Comparison of ENCODE assay signal across 31 cellular contexts in the genomic region with DNA sequence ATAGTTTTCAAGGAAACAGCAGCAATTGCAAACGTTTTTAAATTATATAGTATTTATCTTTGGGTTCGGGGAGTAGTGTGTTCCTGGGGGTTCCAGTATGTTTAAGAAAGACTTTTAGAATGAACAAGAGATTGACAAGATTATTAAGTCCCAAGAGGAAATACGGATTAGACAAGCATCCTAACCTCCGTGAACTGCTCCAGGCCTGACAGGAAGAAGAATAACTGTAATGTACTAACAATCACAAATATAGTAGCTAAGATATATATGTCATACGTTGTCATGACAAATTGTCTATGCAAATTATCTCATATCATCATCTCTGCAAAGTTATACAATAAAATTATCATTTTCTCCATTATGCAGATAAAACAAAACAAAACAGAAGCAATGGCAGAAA.
"Had no signal": no experiment of that assay in that cellular context is flagged by ENCODE, and none has a peak within 500 bp of the region (broad histone marks: within the 10 kb centered on the region; RNA-seq: fewer than 3 reads in every experiment).

No MANE protein-coding gene starts in this region.

- H3K27ac ChIP-seq: adrenal gland, ascending aorta, body of pancreas, brain microvascular endothelial cell, breast epithelium, cardiac muscle cell had no signal

- ATAC-seq: activated naive CD4-positive, alpha-beta T cell treated with anti-CD3 and anti-CD28 coated beads, Interleukin-2, amount 50 U/mL, for 72 hours; activated naive CD8-positive, alpha-beta T cell treated with anti-CD3 and anti-CD28 coated beads, Interleukin-2, amount 50 U/mL, for 24 hours; activated T-cell treated with anti-CD3 and anti-CD28 coated beads, Interleukin-2, amount 50 U/mL, for 4 hours; activated T-cell treated with anti-CD3 and anti-CD28 coated beads, Interleukin-2, amount 50 U/mL, for 72 hours; activated T-helper 17 cell treated with anti-CD3 and anti-CD28 coated beads, Interleukin-2, amount 50 U/mL, for 72 hours; body of pancreas had no signal

- H3K27me3 ChIP-seq: adrenal gland, ascending aorta, body of pancreas, brain microvascular endothelial cell, breast epithelium, cardiac muscle cell had no signal

- H3K4me1 ChIP-seq: adrenal gland, ascending aorta, body of pancreas, breast epithelium had no signal

- H3K36me3 ChIP-seq: adrenal gland, ascending aorta, brain microvascular endothelial cell, breast epithelium, cardiac muscle cell had no signal

- H3K9me3 ChIP-seq: adrenal gland, ascending aorta, body of pancreas had no signal

- DNase-seq: activated effector memory CD4-positive, alpha-beta T cell treated with anti-CD3 and anti-CD28 coated beads, Interleukin-2, amount 50 U/mL, for 16 hours; activated effector memory CD4-positive, alpha-beta T cell treated with Interleukin-2 at 50 U/mL for 16 hours; activated gamma-delta T cell; activated gamma-delta T cell treated with Interleukin-2 at 50 U/mL for 16 hours; activated naive CD4-positive, alpha-beta T cell; activated naive CD4-positive, alpha-beta T cell treated with anti-CD3 and anti-CD28 coated beads for 36 hours; activated naive CD4-positive, alpha-beta T cell treated with anti-CD3 and anti-CD28 coated beads, Interleukin-2, amount 10 ng/mL, durations not matched to agents 7 days and 5 days; activated naive CD4-positive, alpha-beta T cell treated with anti-CD3 and anti-CD28 coated beads, Interleukin-2, amount 50 U/mL, for 16 hours; activated naive CD4-positive, alpha-beta T cell treated with Interleukin-2 at 50 U/mL for 16 hours; activated naive CD8-positive, alpha-beta T cell treated with anti-CD3 and anti-CD28 coated beads for 36 hours; activated naive CD8-positive, alpha-beta T cell treated with anti-CD3 and anti-CD28 coated beads, Interleukin-2, amount 10 ng/mL, durations not matched to agents 7 days and 5 days; activated naive CD8-positive, alpha-beta T cell treated with anti-CD3 and anti-CD28 coated beads, Interleukin-2, amount 50 U/mL, for 24 hours; activated T-cell treated with anti-CD3 and anti-CD28 coated beads, Interleukin-2, amount 50 U/mL, for 24 hours; activated T-cell treated with anti-CD3 and anti-CD28 coated beads, Interleukin-2, amount 50 U/mL, for 4 hours; activated T-cell treated with anti-CD3 and anti-CD28 coated beads, Interleukin-2, amount 50 U/mL, for 48 hours; activated T-cell treated with anti-CD3 and anti-CD28 coated beads, Interleukin-2, amount 50 U/mL, for 72 hours; adrenal gland; amniotic stem cell; amygdala; anterior cingulate cortex; aorta; body of pancreas; brain microvascular endothelial cell; caudate nucleus; central memory CD4-positive, alpha-beta T cell; cerebellar nuclear complex had no signal

- H3K4me3 ChIP-seq: adrenal gland, ascending aorta, body of pancreas, breast epithelium, cardiac muscle cell had no signal
